14 cellular contexts compared by ENCODE assay signal in the genomic region with DNA sequence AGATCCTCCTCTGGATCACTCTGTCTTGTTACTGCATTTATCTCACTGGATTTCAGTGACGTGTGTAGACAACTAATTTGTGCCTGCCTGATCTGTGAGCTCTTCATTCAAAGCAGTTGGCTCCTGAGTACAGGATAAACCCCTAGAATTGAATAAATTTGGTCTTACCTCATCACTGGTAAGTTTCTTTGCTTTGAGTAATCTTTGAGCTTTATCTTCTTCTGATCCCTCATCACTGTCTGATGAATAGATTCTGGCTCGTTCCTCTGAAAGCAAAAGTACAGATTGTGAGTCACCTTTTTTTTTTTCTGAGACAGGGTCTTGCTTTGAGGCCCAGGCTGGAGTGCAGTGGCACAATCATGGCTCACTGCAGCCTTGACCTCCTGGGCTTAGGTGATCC. TPM values are rescaled to one million over a fixed set of nuclear protein-coding genes. Genes with fewer than 3 reads are reported as not detected.
DNase-seq lines count a peak whose midpoint lies in the region; ATAC-seq and TF ChIP-seq lines count a peak whose summit lies in the region.
"Had no signal": no experiment of that assay in that cellular context is flagged by ENCODE, and none has a peak within 500 bp of the region (broad histone marks: within the 10 kb centered on the region; RNA-seq: fewer than 3 reads in every experiment).

No MANE protein-coding gene starts in this region.

- intact Hi-C loops in CD8-positive, alpha-beta T cell (cut with DNase I, micrococcal nuclease) = no loop called here

- DNase-seq in activated T-cell treated with anti-CD3 and anti-CD28 coated beads, Interleukin-2, amount 50 U/mL, for 24 hours = no peak
- DNase-seq in activated T-cell treated with anti-CD3 and anti-CD28 coated beads, Interleukin-2, amount 50 U/mL, for 1 hour = no peak
- DNase-seq in CD8-positive, alpha-beta T cell = no peak
- DNase-seq in T-helper 2 cell treated with Interferon-gamma antibody and Interleukin-4, amounts not matched to agents 5 μg/mL and 100 μg/mL, for 36 hours (ENCODE audit: low spot score) = no peak
- DNase-seq in fibroblast of mammary gland (ENCODE audit: low read depth) = peak; percentile 26
- DNase-seq in stimulated activated CD4-positive, alpha-beta T cell treated with anti-CD3 and anti-CD28 coated beads, Interleukin-4, amount 100 ng/mL, for 1 hour = no peak
- DNase-seq in activated CD8-positive, alpha-beta memory T cell treated with anti-CD3 and anti-CD28 coated beads for 24 hours = no peak
- DNase-seq: KG1, NCI-H1436, NCI-H2029, NCI-H2171, NCI-H446, RPMI8226 had no signal

- no peak overlapping the region for H3K27ac ChIP-seq in CD8-positive, alpha-beta T cell (ENCODE audit: low read depth, low read length)
- H3K27ac ChIP-seq: C4-2B had no signal

- POLR2A ChIA-PET in CD8-positive, alpha-beta T cell (lab: Charles Lee) = interaction anchor here (0.6 to 0.8 kb wide), 2 partner anchors 17 to 73 kb away, joined by 3 to 5 read pairs; no protein-coding TSS in a partner anchor

- peaks cover 9% of the 10 kb centered on the region for H3K4me1 Mint-ChIP-seq in activated T-cell treated with anti-CD3 and anti-CD28 coated beads, Interleukin-2, amount 50 U/mL, for 24 hours (ENCODE audit: low read depth)
- H3K4me1 Mint-ChIP-seq in CD8-positive, alpha-beta T cell (ENCODE audit: low read depth) = peaks cover 4% of the 10 kb centered on the region
- H3K4me1 Mint-ChIP-seq in T-helper 2 cell treated with Interferon-gamma antibody and Interleukin-4, amounts not matched to agents 5 μg/mL and 100 μg/mL, for 36 hours (ENCODE audit: low read depth) = peaks cover 4% of the 10 kb centered on the region

- no peak for TF ChIP-seq CTCF in CD8-positive, alpha-beta T cell (IDR thresholded peaks at IDR 0.05)
- no peak for TF ChIP-seq CTCF in fibroblast of mammary gland (conservative IDR thresholded peaks at IDR 0.05; ENCODE audit: control insufficient read depth, insufficient read depth, low read depth, low read length)

- no peaks in the 10 kb centered on the region for H3K9me3 Mint-ChIP-seq in activated T-cell treated with anti-CD3 and anti-CD28 coated beads, Interleukin-2, amount 50 U/mL, for 24 hours
- H3K9me3 Mint-ChIP-seq in CD8-positive, alpha-beta T cell = no peaks in the 10 kb centered on the region
- no peaks in the 10 kb centered on the region for H3K9me3 Mint-ChIP-seq in T-helper 2 cell treated with Interferon-gamma antibody and Interleukin-4, amounts not matched to agents 5 μg/mL and 100 μg/mL, for 36 hours

- H3K36me3 ChIP-seq in CD8-positive, alpha-beta T cell (ENCODE audit: insufficient read depth, low read length) = peaks cover 49% of the 10 kb centered on the region

- no peaks in the 10 kb centered on the region for H3K4me1 ChIP-seq in CD8-positive, alpha-beta T cell (ENCODE audit: insufficient read depth, low read length)

- H3K27ac Mint-ChIP-seq in activated T-cell treated with anti-CD3 and anti-CD28 coated beads, Interleukin-2, amount 50 U/mL, for 24 hours = peak overlapping the region; percentile 87
- peak overlapping the region; percentile 13 for H3K27ac Mint-ChIP-seq in CD8-positive, alpha-beta T cell
- H3K27ac Mint-ChIP-seq in T-helper 2 cell treated with Interferon-gamma antibody and Interleukin-4, amounts not matched to agents 5 μg/mL and 100 μg/mL, for 36 hours = peak overlapping the region; percentile 68

- H3K27me3 Mint-ChIP-seq in activated T-cell treated with anti-CD3 and anti-CD28 coated beads, Interleukin-2, amount 50 U/mL, for 24 hours = no peaks in the 10 kb centered on the region
- H3K27me3 Mint-ChIP-seq in CD8-positive, alpha-beta T cell (ENCODE audit: low read depth) = no peaks in the 10 kb centered on the region
- no peaks in the 10 kb centered on the region for H3K27me3 Mint-ChIP-seq in T-helper 2 cell treated with Interferon-gamma antibody and Interleukin-4, amounts not matched to agents 5 μg/mL and 100 μg/mL, for 36 hours (ENCODE audit: low read depth)

- no peak overlapping the region for H3K4me3 ChIP-seq in CD8-positive, alpha-beta T cell (ENCODE audit: low read depth, low read length)
- no peak overlapping the region for H3K4me3 ChIP-seq in fibroblast of mammary gland (ENCODE audit: control insufficient read depth, low read depth, low read length)

- CTCF ChIA-PET in CD8-positive, alpha-beta T cell (lab: Charles Lee) = no interaction called here

- no peak for ATAC-seq in CD8-positive, alpha-beta T cell

- no peak overlapping the region for H3K4me3 Mint-ChIP-seq in activated T-cell treated with anti-CD3 and anti-CD28 coated beads, Interleukin-2, amount 50 U/mL, for 24 hours
- no peak overlapping the region for H3K4me3 Mint-ChIP-seq in CD8-positive, alpha-beta T cell
- no peak overlapping the region for H3K4me3 Mint-ChIP-seq in T-helper 2 cell treated with Interferon-gamma antibody and Interleukin-4, amounts not matched to agents 5 μg/mL and 100 μg/mL, for 36 hours

- H3K27me3 ChIP-seq in CD8-positive, alpha-beta T cell (ENCODE audit: insufficient read depth, low read length) = no peaks in the 10 kb centered on the region

- peaks cover 93% of the 10 kb centered on the region for H3K36me3 Mint-ChIP-seq in activated T-cell treated with anti-CD3 and anti-CD28 coated beads, Interleukin-2, amount 50 U/mL, for 24 hours (ENCODE audit: low read depth)
- peaks cover 78% of the 10 kb centered on the region for H3K36me3 Mint-ChIP-seq in CD8-positive, alpha-beta T cell
- H3K36me3 Mint-ChIP-seq in T-helper 2 cell treated with Interferon-gamma antibody and Interleukin-4, amounts not matched to agents 5 μg/mL and 100 μg/mL, for 36 hours (ENCODE audit: low read depth) = peaks cover 70% of the 10 kb centered on the region

- no peaks in the 10 kb centered on the region for H3K9me3 ChIP-seq in CD8-positive, alpha-beta T cell (ENCODE audit: low read length)

RNA-seq across cellular contexts. Expression of gene LEO1, which starts 24.5 kb away (rescaled TPM):
- total RNA-seq in CD8-positive, alpha-beta T cell = 1 to 10 TPM; 9.4 TPM

Comparison
In these comparisons a context has a peak if more than half of its experiments do, and no peak if none do; other contexts are left out.
1. H3K27ac Mint-ChIP-seq: peak in every context shown above with its lines; median percentile 87 in activated T-cell treated with anti-CD3 and anti-CD28 coated beads, Interleukin-2, amount 50 U/mL, for 24 hours; 68 in T-helper 2 cell treated with Interferon-gamma antibody and Interleukin-4, amounts not matched to agents 5 μg/mL and 100 μg/mL, for 36 hours; 13 in CD8-positive, alpha-beta T cell.